ENCODE assay signal across 13 cellular contexts in the genomic region with DNA sequence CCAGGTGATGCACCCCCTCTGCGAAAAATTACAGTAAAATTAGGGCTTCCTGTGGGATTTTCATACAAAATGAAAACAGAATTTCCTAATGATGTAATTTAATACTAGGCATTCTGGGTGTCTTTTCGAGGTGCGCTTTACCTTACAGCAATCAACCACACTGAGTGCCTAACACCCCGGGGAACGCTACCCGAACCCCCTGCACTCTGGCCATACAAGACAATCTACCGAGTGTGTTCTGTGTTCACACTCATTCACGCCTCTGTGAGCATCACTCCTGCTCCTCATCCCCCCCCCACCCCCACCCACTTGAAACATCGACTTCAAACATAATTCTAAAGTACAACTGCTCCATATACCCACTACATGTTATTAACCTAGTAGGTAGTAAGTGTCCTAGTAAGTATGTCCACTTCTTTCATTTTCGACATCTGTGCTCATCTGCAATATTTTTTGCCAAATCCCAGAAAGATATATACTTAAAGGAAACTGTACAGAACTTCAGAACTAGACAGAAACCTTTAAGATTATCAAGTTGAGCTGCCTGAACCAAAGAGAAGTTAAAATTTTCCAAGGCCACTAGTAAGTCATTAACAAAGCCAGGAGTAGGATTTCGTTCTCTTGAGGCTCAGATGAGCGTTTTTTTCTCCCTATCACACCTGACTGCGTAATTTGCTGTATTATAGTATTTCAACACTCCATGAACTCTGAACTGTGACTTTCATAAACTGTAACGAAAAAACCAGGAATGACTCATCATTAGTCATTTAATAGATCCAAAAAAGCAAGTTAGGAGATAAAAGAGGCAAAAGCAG.
DNase-seq lines count a peak whose midpoint lies in the region; ATAC-seq, FAIRE-seq and TF ChIP-seq lines count a peak whose summit lies in the region.
"Had no signal": no experiment of that assay in that cellular context is flagged by ENCODE, and none has a peak within 500 bp of the region (broad histone marks: within the 10 kb centered on the region; RNA-seq: fewer than 3 reads in every experiment).

No MANE protein-coding gene starts in this region.

- no peak for FAIRE-seq in frontal cortex (lab: Jason Lieb, UNC)

- ATAC-seq in omental fat pad (ENCODE audit: low FRiP score) (peak; percentile 86), GM21576 (IDR thresholded peaks at IDR 0.05; ENCODE audit: unreplicated experiment) (no peak)
- ATAC-seq: natural killer cell treated with Interleukin-12 subunit alpha and Interleukin-12 subunit beta and Interleukin-15 and Interleukin-18, amount 100 ng/mL, for 72 hours had no signal

- no peak overlapping the region for H3K4me3 ChIP-seq in epithelial cell of esophagus (ENCODE audit: low read length)
- H3K4me3 ChIP-seq: heart right ventricle had no signal

- peak; percentile 87 for DNase-seq in ELR (ENCODE audit: low read depth)
- DNase-seq in NOMO-1 (lab: John Stamatoyannopoulos, UW; ENCODE audit: unreplicated experiment in 2 of 2), result peak; percentile 43 to 75
- DNase-seq in epithelial cell of esophagus (ENCODE audit: low read depth), result peak; percentile 83
- DNase-seq in omental fat pad (ENCODE audit: low spot score), result no peak
- no peak for DNase-seq in islet precursor cell
- DNase-seq in NCI-H2171 (lab: John Stamatoyannopoulos, UW), result no peak
- no peak for DNase-seq in frontal cortex (ENCODE audit: low spot score in 2 of 2)
- DNase-seq: activated CD4-positive, alpha-beta T cell treated with anti-CD3 and anti-CD28 coated beads for 4 hours; activated naive CD8-positive, alpha-beta T cell treated with anti-CD3 and anti-CD28 coated beads, Interleukin-2, amount 10 ng/mL, durations not matched to agents 7 days and 5 days; Kasumi-1 had no signal

- TF ChIP-seq CTCF in epithelial cell of esophagus (IDR thresholded peaks at IDR 0.05; ENCODE audit: insufficient read depth, low read depth, low read length, missing control alignments) (no peak), omental fat pad (IDR thresholded peaks at IDR 0.05) (no peak)

Comparison
In these comparisons a context has a peak if more than half of its experiments do, and no peak if none do; other contexts are left out.
1. DNase-seq: peak in ELR (single experiment), NOMO-1 (2 of 2) and epithelial cell of esophagus (single experiment); none in omental fat pad (single experiment), islet precursor cell (single experiment), NCI-H2171 (single experiment) and frontal cortex (0 of 2).